3 cellular contexts compared by ENCODE assay signal in genomic region chr19:1797313-1797712, GRCh38. TPM values are rescaled to one million over a fixed set of nuclear protein-coding genes. Genes with fewer than 3 reads are reported as not detected.
"Had no signal": no experiment of that assay in that cellular context is flagged by ENCODE, and none has a peak within 500 bp of the region (broad histone marks: within the 10 kb centered on the region; RNA-seq: fewer than 3 reads in every experiment).

No MANE protein-coding gene starts in this region.

RNA-seq across cellular contexts. Expression of gene ONECUT3, which starts 44.0 kb away (rescaled TPM):
- polyA plus RNA-seq: GM23248, GM23338, H1 had no signal
